ENCODE assay signal across 10 cellular contexts in the genomic region with DNA sequence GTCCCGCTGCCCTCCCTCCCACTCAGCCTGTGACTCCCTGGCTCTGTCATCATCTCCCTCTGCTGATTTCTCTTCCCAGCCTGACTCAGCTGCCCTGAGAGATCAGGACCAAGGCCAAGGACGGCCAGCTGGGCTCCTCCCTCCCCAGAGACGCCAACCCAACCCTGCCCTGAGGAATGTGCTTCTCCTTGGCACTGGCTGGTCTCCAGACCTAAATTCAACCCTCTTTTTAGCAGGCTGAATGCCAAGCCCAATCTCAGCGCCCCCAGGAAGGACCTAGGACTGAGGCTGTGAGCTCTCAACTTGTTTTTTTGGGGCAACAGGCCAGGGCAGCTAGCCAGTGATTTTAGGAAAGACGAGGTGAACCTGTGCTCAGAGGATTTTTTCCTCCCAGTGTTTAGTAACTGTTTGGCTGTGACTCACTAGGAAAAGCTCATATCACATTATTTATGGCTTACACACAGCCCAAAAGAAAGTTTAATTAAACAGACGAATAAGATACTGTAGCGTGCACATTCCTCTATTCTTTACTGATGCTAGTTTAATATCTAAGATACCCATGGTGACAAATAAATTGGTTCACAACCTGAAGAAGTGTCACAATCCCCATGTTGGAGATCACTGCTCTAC. TPM values are rescaled to one million over a fixed set of nuclear protein-coding genes. Genes with fewer than 3 reads are reported as not detected.
DNase-seq lines count a peak whose midpoint lies in the region; ATAC-seq and TF ChIP-seq lines count a peak whose summit lies in the region.
"Had no signal": no experiment of that assay in that cellular context is flagged by ENCODE, and none has a peak within 500 bp of the region (broad histone marks: within the 10 kb centered on the region; RNA-seq: fewer than 3 reads in every experiment).

No MANE protein-coding gene starts in this region.

- no peak overlapping the region for H3K9ac ChIP-seq in liver (ENCODE audit: low read depth in 1 of 2, low read length in 2 of 2)
- H3K9ac ChIP-seq: BLaER1 had no signal

- WGBS in liver = 36% methylated on average over 7 of the region's 7 CpGs

- no peaks in the 10 kb centered on the region for H3K9me3 ChIP-seq in liver (ENCODE audit: control insufficient read depth in 4 of 4, low read length in 3 of 4)
- H3K9me3 ChIP-seq: BLaER1 had no signal

- no peaks in the 10 kb centered on the region for H3K36me3 ChIP-seq in liver (ENCODE audit: control insufficient read depth in 4 of 4, insufficient read depth in 3 of 4, low read depth in 1 of 4, low read length in 3 of 4)
- H3K36me3 ChIP-seq: BLaER1 had no signal

- H3K4me1 ChIP-seq in liver (ENCODE audit: control insufficient read depth in 4 of 4, insufficient read depth in 4 of 4, low read length in 3 of 4) = no peaks in the 10 kb centered on the region
- H3K4me1 ChIP-seq: BLaER1 had no signal

- no peak overlapping the region for H3K4me3 ChIP-seq in AG10803 (ENCODE audit: low read length)
- H3K4me3 ChIP-seq in NB4 (ENCODE audit: low read depth, low read length) = no peak overlapping the region
- H3K4me3 ChIP-seq in cardiac fibroblast (replicated peaks in 1 of 2; ENCODE audit: low read depth in 2 of 2, low read length in 2 of 2) = no peak overlapping the region
- H3K4me3 ChIP-seq in liver (ENCODE audit: low read depth in 1 of 3, low read length in 3 of 3) = no peak overlapping the region
- H3K4me3 ChIP-seq: BLaER1 had no signal

- no peak for TF ChIP-seq POLR2A in NB4 (IDR thresholded peaks at IDR 0.05; ENCODE audit: extremely low read depth, insufficient read length)

- no peak for TF ChIP-seq RAD21 in liver (IDR thresholded peaks at IDR 0.05)

- TF ChIP-seq CTCF in AG10803 (conservative IDR thresholded peaks at IDR 0.05; ENCODE audit: low read length) (no peak), NB4 (IDR thresholded peaks at IDR 0.05; ENCODE audit: low read depth, low read length) (no peak), cardiac fibroblast (IDR thresholded peaks at IDR 0.05; ENCODE audit: low read depth, low read length) (no peak), liver (IDR thresholded peaks at IDR 0.05; ENCODE audit: low read depth, low read length, missing input control) (no peak)

- H3K27ac ChIP-seq in liver (ENCODE audit: low read depth in 1 of 2, low read length in 2 of 2) = no peak overlapping the region
- H3K27ac ChIP-seq: BLaER1 had no signal

- no peaks in the 10 kb centered on the region for H3K27me3 ChIP-seq in liver (ENCODE audit: control insufficient read depth in 4 of 4, insufficient read depth in 4 of 4, low read length in 3 of 4)
- H3K27me3 ChIP-seq: BLaER1 had no signal

- DNase-seq in AG10803 (ENCODE audit: low read depth) = peak; percentile 57
- peak; percentile 37 for DNase-seq in NB4 (ENCODE audit: low read depth)
- DNase-seq in cardiac fibroblast (ENCODE audit: low read depth in 2 of 2) = peak; percentile 74 to 84
- DNase-seq in DMS53 (lab: John Stamatoyannopoulos, UW) = no peak
- no peak for DNase-seq in Kasumi-1 (lab: John Stamatoyannopoulos, UW)
- DNase-seq: midbrain had no signal

- ATAC-seq in HG03354 (IDR thresholded peaks at IDR 0.05; ENCODE audit: poor library complexity, severe bottlenecking, unreplicated experiment) (no peak), HG03442 (IDR thresholded peaks at IDR 0.05; ENCODE audit: unreplicated experiment) (no peak)

TF ChIP-seq in liver, 16 proteins besides CTCF, POLR2A, EP300 and RAD21:
- no peak for TF ChIP-seq JUND (IDR thresholded peaks at IDR 0.05)
- TF ChIP-seq, protein P1, sequence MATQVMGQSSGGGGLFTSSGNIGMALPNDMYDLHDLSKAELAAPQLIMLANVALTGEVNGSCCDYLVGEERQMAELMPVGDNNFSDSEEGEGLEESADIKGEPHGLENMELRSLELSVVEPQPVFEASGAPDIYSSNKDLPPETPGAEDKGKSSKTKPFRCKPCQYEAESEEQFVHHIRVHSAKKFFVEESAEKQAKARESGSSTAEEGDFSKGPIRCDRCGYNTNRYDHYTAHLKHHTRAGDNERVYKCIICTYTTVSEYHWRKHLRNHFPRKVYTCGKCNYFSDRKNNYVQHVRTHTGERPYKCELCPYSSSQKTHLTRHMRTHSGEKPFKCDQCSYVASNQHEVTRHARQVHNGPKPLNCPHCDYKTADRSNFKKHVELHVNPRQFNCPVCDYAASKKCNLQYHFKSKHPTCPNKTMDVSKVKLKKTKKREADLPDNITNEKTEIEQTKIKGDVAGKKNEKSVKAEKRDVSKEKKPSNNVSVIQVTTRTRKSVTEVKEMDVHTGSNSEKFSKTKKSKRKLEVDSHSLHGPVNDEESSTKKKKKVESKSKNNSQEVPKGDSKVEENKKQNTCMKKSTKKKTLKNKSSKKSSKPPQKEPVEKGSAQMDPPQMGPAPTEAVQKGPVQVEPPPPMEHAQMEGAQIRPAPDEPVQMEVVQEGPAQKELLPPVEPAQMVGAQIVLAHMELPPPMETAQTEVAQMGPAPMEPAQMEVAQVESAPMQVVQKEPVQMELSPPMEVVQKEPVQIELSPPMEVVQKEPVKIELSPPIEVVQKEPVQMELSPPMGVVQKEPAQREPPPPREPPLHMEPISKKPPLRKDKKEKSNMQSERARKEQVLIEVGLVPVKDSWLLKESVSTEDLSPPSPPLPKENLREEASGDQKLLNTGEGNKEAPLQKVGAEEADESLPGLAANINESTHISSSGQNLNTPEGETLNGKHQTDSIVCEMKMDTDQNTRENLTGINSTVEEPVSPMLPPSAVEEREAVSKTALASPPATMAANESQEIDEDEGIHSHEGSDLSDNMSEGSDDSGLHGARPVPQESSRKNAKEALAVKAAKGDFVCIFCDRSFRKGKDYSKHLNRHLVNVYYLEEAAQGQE (IDR thresholded peaks at IDR 0.05) = peak; percentile 41

RNA-seq across cellular contexts. Expression of a gene that starts 7.4 kb away (rescaled TPM):
- not detected for total RNA-seq in liver
- polyA plus RNA-seq in liver = not detected

Comparison
In these comparisons a context has a peak if more than half of its experiments do, and no peak if none do; other contexts are left out.
1. DNase-seq: peak in AG10803 (single experiment), NB4 (single experiment) and cardiac fibroblast (2 of 2); none in DMS53 (single experiment) and Kasumi-1 (0 of 2).